18 cellular contexts compared by ENCODE assay signal in the genomic region with DNA sequence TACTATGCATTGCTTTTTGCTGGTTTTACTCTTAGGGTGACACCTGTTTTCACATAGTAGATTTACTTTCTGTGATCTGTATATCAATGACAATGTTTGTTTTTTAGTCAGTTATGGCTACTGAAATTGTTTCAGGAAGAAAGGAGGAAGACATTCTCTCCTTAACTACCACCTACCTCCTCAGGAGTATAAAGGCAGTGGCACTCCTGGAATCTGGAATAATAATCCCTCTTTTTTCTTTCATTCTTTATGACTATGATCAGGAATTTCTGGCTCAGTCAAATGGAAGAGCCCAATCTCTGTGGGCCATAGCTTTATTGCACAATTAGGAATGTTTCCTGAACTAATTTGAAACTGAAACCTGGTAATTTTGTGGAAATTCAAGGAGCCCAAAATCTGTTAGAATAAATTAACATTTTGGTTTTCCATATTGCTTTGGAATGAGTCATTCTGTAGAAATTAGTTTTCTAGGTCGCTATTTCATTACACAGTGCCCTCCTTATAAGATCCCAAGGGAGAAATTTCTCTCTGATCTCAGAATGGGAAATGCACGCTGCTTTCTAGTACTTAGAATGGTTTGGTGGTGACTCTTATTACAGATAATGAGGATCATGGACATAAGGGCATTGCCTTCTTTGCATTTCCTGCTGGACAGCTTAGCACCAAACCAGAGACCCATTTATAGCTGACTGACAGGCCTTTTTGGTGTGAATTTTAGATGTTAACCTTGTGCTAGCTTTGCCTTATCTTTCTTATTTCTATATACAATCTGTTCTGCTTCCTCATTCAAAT.
DNase-seq lines count a peak whose midpoint lies in the region; TF ChIP-seq lines count a peak whose summit lies in the region.
"Had no signal": no experiment of that assay in that cellular context is flagged by ENCODE, and none has a peak within 500 bp of the region (broad histone marks: within the 10 kb centered on the region; RNA-seq: fewer than 3 reads in every experiment).

No MANE protein-coding gene starts in this region.

- H3K9ac ChIP-seq in H9 (ENCODE audit: extremely low read depth, insufficient read length, low read length) = no peak overlapping the region
- H3K9ac ChIP-seq: BLaER1 treated with 17β-estradiol and CSF1 and Interleukin-3, amounts not matched to agents 10 nM and 100 nM had no signal

- H4K5ac ChIP-seq in H9 (ENCODE audit: insufficient read length, low read depth, low read length) = no peak overlapping the region

- no peak overlapping the region for H4K8ac ChIP-seq in H9 (replicated peaks; ENCODE audit: insufficient read length, low read depth, low read length)

- no peak overlapping the region for H2AFZ ChIP-seq in H9 (ENCODE audit: low read length)

- peaks cover 3% of the 10 kb centered on the region; the same call in 1 of the 2 replicates for H3K4me1 ChIP-seq in H9 (ENCODE audit: insufficient read depth, low read length)
- H3K4me1 ChIP-seq: A549; BLaER1 treated with 17β-estradiol and CSF1 and Interleukin-3, amounts not matched to agents 10 nM and 100 nM had no signal

- no peak overlapping the region for H2BK5ac ChIP-seq in H9 (ENCODE audit: insufficient read length, low read length)

- no peak overlapping the region for H3K56ac ChIP-seq in H9 (ENCODE audit: insufficient read length, low read depth, low read length)

- no peak overlapping the region for H2AK5ac ChIP-seq in H9 (ENCODE audit: insufficient read length, low read length)

- H4K20me1 ChIP-seq in H9 (ENCODE audit: control insufficient read depth, insufficient read depth, insufficient read length) = no peaks in the 10 kb centered on the region
- H4K20me1 ChIP-seq: BLaER1 treated with 17β-estradiol and CSF1 and Interleukin-3, amounts not matched to agents 10 nM and 100 nM had no signal

- H3K4me1 Mint-ChIP-seq in H9 = peaks cover 4 to 12% of the 10 kb centered on the region in 2 experiments
- H3K4me1 Mint-ChIP-seq: CD8-positive, alpha-beta memory T cell had no signal

- H3K36me3 Mint-ChIP-seq in H9 (ENCODE audit: insufficient read depth in 1 of 3, low read depth in 3 of 3) = peaks cover 9 to 34% (median 14%) of the 10 kb centered on the region in 3 experiments
- H3K36me3 Mint-ChIP-seq: CD8-positive, alpha-beta memory T cell had no signal

- no peaks in the 10 kb centered on the region for H3K79me2 ChIP-seq in H9 (ENCODE audit: insufficient read depth, low read length)

- no peaks in the 10 kb centered on the region for H3K9me3 ChIP-seq in H9 (ENCODE audit: control insufficient read depth, low read depth, low read length)
- H3K9me3 ChIP-seq: A549, SJCRH30 had no signal

- no peak overlapping the region for H3K4ac ChIP-seq in H9 (ENCODE audit: low read depth, low read length)

- H3K4me3 Mint-ChIP-seq in H9 = no peak overlapping the region
- H3K4me3 Mint-ChIP-seq: CD8-positive, alpha-beta memory T cell; T-helper 1 cell treated with Interleukin-12 subunit alpha and Interleukin-12 subunit beta and Interleukin-4 antibody, amounts not matched to agents 30 μg/mL and 1 μg/mL, for 36 hours had no signal

- TF ChIP-seq CTCF in fibroblast of the aortic adventitia (IDR thresholded peaks at IDR 0.05; ENCODE audit: insufficient read depth, low read length) (no peak), H9 (conservative IDR thresholded peaks at IDR 0.05) (no peak)

- H3K23ac ChIP-seq in H9 (ENCODE audit: insufficient read length, low read depth, low read length) = no peak overlapping the region

- H3K14ac ChIP-seq in H9 (ENCODE audit: insufficient read depth, low read length) = no peak overlapping the region

- no peak overlapping the region; a peak in 1 of 7 replicates for H3K27ac Mint-ChIP-seq in H9
- H3K27ac Mint-ChIP-seq: CD8-positive, alpha-beta memory T cell; T-helper 1 cell treated with Interleukin-12 subunit alpha and Interleukin-12 subunit beta and Interleukin-4 antibody, amounts not matched to agents 30 μg/mL and 1 μg/mL, for 36 hours had no signal

- no peak overlapping the region for H4K91ac ChIP-seq in H9 (ENCODE audit: insufficient read length, low read depth, low read length)

- no peak overlapping the region for H2BK12ac ChIP-seq in H9 (ENCODE audit: insufficient read length, low read depth, low read length)

- H3K18ac ChIP-seq in H9 (ENCODE audit: insufficient read length, low read depth, low read length) = no peak overlapping the region

- no peak overlapping the region for H2BK15ac ChIP-seq in H9 (ENCODE audit: low read depth, low read length)

- H3K27me3 ChIP-seq in H9 (ENCODE audit: insufficient read depth, low read length) = no peaks in the 10 kb centered on the region
- H3K27me3 ChIP-seq: BLaER1 treated with 17β-estradiol and CSF1 and Interleukin-3, amounts not matched to agents 10 nM and 100 nM; SJCRH30 had no signal

- DNase-seq in AG08395 (ENCODE audit: low spot score) (peak; percentile 18), EL (peak; percentile 9), NCI-H69 (lab: John Stamatoyannopoulos, UW) (peak; percentile 79), fibroblast of the aortic adventitia (ENCODE audit: low read depth) (peak; percentile 20), SKM-1 treated with dmso at 0.1 percent for 144 hours (lab: John Stamatoyannopoulos, UW; ENCODE audit: unreplicated experiment) (no peak), H9 (no peak), NCI-H146 (lab: John Stamatoyannopoulos, UW) (no peak), T1000 (lab: John Stamatoyannopoulos, UW) (no peak)
- DNase-seq: CD8-positive, alpha-beta memory T cell; DMS79; KBM-7; NCI-H1417 treated with DMSO at 0.1 percent for 48 hours; NCI-H1930; NCI-H510A treated with DMSO at 0.1 percent for 48 hours had no signal

- no peaks in the 10 kb centered on the region for H3K27me3 Mint-ChIP-seq in H9 (ENCODE audit: low read depth)

- no peak overlapping the region for H3K27ac ChIP-seq in H9 (ENCODE audit: insufficient read length, low read depth, low read length)
- H3K27ac ChIP-seq: A549; BLaER1 treated with 17β-estradiol and CSF1 and Interleukin-3, amounts not matched to agents 10 nM and 100 nM; SJCRH30 had no signal

- H3K79me1 ChIP-seq in H9 (ENCODE audit: insufficient read depth, low read depth, low read length, poor library complexity, severe bottlenecking) = no peaks in the 10 kb centered on the region

- no CpG with 5 or more reads among the region's 2 CpGs for WGBS in H9 (ENCODE audit: extremely low coverage, insufficient read length, low lambda C conversion rate)

- H3K4me3 ChIP-seq in fibroblast of the aortic adventitia (ENCODE audit: low read depth, low read length) = no peak overlapping the region
- H3K4me3 ChIP-seq: A549; BLaER1 treated with 17β-estradiol and CSF1 and Interleukin-3, amounts not matched to agents 10 nM and 100 nM; SJCRH30 had no signal

- no peak overlapping the region for H3K4me2 ChIP-seq in H9 (ENCODE audit: insufficient read depth, insufficient read length, low read length)
- H3K4me2 ChIP-seq: A549; BLaER1 treated with 17β-estradiol and CSF1 and Interleukin-3, amounts not matched to agents 10 nM and 100 nM had no signal

- H3K23me2 ChIP-seq in H9 (ENCODE audit: insufficient read length, low read depth, low read length, poor library complexity, severe bottlenecking) = no peaks in the 10 kb centered on the region

- no peak overlapping the region for H3T11ph ChIP-seq in H9 (ENCODE audit: low read length)

- no peak overlapping the region for H2BK120ac ChIP-seq in H9 (ENCODE audit: low read depth, low read length, poor library complexity, severe bottlenecking)

- H2BK20ac ChIP-seq in H9 (ENCODE audit: low read depth, low read length, poor library complexity, severe bottlenecking) = no peak overlapping the region

- H3K9me3 Mint-ChIP-seq in H9 = peaks cover 0 to 2% of the 10 kb centered on the region in 2 experiments; a peak in 1 of 5 replicates

Comparison
In these comparisons a context has a peak if more than half of its experiments do, and no peak if none do; other contexts are left out.
1. DNase-seq: peak in AG08395 (single experiment), EL (single experiment), NCI-H69 (single experiment) and fibroblast of the aortic adventitia (single experiment); none in SKM-1 treated with dmso at 0.1 percent for 144 hours (single experiment), H9 (single experiment), NCI-H146 (single experiment) and T1000 (single experiment).